35 cellular contexts compared by ENCODE assay signal in the genomic region with DNA sequence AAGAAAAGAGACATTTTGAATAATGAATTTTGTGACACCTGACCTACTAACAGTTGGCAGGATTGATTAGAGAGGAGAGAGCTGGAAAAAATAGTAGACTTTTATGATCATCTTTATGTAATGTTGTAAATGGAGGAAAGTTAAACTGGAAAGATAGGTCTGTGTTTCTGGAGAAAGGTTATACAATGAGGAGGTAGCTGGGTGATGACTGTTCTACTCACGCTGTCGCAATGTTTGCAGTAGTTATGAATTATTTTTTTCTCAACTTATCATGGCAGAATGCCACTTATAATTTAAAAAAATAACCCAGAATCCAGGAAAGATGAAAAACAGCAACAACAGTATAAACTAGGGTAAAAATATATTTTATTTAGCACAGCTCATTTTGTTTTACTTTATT.
"Had no signal": no experiment of that assay in that cellular context is flagged by ENCODE, and none has a peak within 500 bp of the region (broad histone marks: within the 10 kb centered on the region; RNA-seq: fewer than 3 reads in every experiment).

No MANE protein-coding gene starts in this region.

- ATAC-seq: activated CD8-positive, alpha-beta memory T cell treated with anti-CD3 and anti-CD28 coated beads, Interleukin-2, amount 10 ng/mL, durations not matched to agents 7 days and 5 days; activated CD8-positive, alpha-beta T cell treated with anti-CD3 and anti-CD28 coated beads, Interleukin-2, amount 10 ng/mL, durations not matched to agents 7 days and 5 days; activated naive CD8-positive, alpha-beta T cell treated with anti-CD3 and anti-CD28 coated beads, Interleukin-2, amount 50 U/mL, for 24 hours; body of pancreas had no signal

- FAIRE-seq: astrocyte, TTC549 had no signal

- H3K4me3 Mint-ChIP-seq: activated B cell treated with CpG ODN at 0.5 μM for 24 hours; activated CD4-positive, alpha-beta memory T cell treated with anti-CD3 and anti-CD28 coated beads, Interleukin-2, amount 10 ng/mL, durations not matched to agents 7 days and 5 days; activated CD4-positive, alpha-beta T cell treated with anti-CD3 and anti-CD28 coated beads, Interleukin-2, amount 10 ng/mL, durations not matched to agents 24 days and 14 days; activated CD8-positive, alpha-beta memory T cell treated with anti-CD3 and anti-CD28 coated beads, Interleukin-2, amount 10 ng/mL, durations not matched to agents 7 days and 5 days; activated CD8-positive, alpha-beta T cell treated with anti-CD3 and anti-CD28 coated beads, Interleukin-2, amount 10 ng/mL, durations not matched to agents 7 days and 5 days; activated naive CD4-positive, alpha-beta T cell treated with anti-CD3 and anti-CD28 coated beads, Interleukin-2, amount 10 ng/mL, durations not matched to agents 7 days and 5 days; activated naive CD4-positive, alpha-beta T cell treated with anti-CD3 and anti-CD28 coated beads, Interleukin-2, amount 50 U/mL, for 24 hours; activated naive CD8-positive, alpha-beta T cell; activated naive CD8-positive, alpha-beta T cell treated with anti-CD3 and anti-CD28 coated beads, Interleukin-2, amount 10 ng/mL, durations not matched to agents 7 days and 5 days; activated naive CD8-positive, alpha-beta T cell treated with anti-CD3 and anti-CD28 coated beads, Interleukin-2, amount 50 U/mL, for 24 hours; activated T-cell treated with anti-CD3 and anti-CD28 coated beads, Interleukin-2, amount 50 U/mL, for 24 hours; T-helper 1 cell treated with Interleukin-12 subunit alpha and Interleukin-12 subunit beta and Interleukin-4 antibody, amounts not matched to agents 30 μg/mL and 1 μg/mL, for 36 hours; T-helper 2 cell treated with Interferon-gamma antibody and Interleukin-4, amounts not matched to agents 5 μg/mL and 100 μg/mL, for 36 hours had no signal

- H3K27me3 Mint-ChIP-seq: activated B cell treated with CpG ODN at 0.5 μM for 24 hours; activated CD4-positive, alpha-beta memory T cell treated with anti-CD3 and anti-CD28 coated beads, Interleukin-2, amount 10 ng/mL, durations not matched to agents 7 days and 5 days; activated CD4-positive, alpha-beta T cell treated with anti-CD3 and anti-CD28 coated beads, Interleukin-2, amount 10 ng/mL, durations not matched to agents 24 days and 14 days; activated CD8-positive, alpha-beta memory T cell treated with anti-CD3 and anti-CD28 coated beads, Interleukin-2, amount 10 ng/mL, durations not matched to agents 7 days and 5 days; activated naive CD4-positive, alpha-beta T cell treated with anti-CD3 and anti-CD28 coated beads, Interleukin-2, amount 10 ng/mL, durations not matched to agents 7 days and 5 days; activated naive CD4-positive, alpha-beta T cell treated with anti-CD3 and anti-CD28 coated beads, Interleukin-2, amount 50 U/mL, for 24 hours; activated naive CD8-positive, alpha-beta T cell; activated naive CD8-positive, alpha-beta T cell treated with anti-CD3 and anti-CD28 coated beads, Interleukin-2, amount 10 ng/mL, durations not matched to agents 7 days and 5 days; activated naive CD8-positive, alpha-beta T cell treated with anti-CD3 and anti-CD28 coated beads, Interleukin-2, amount 50 U/mL, for 24 hours; activated T-cell treated with anti-CD3 and anti-CD28 coated beads, Interleukin-2, amount 50 U/mL, for 24 hours had no signal

- H3K27me3 ChIP-seq: adrenal gland, body of pancreas, brain microvascular endothelial cell had no signal

- H3K4me3 ChIP-seq: adrenal gland, body of pancreas had no signal

- H3K27ac ChIP-seq: adrenal gland, body of pancreas, brain microvascular endothelial cell, VCaP had no signal

- H3K4me1 Mint-ChIP-seq: activated B cell treated with CpG ODN at 0.5 μM for 24 hours; activated CD4-positive, alpha-beta memory T cell treated with anti-CD3 and anti-CD28 coated beads, Interleukin-2, amount 10 ng/mL, durations not matched to agents 7 days and 5 days; activated CD4-positive, alpha-beta T cell treated with anti-CD3 and anti-CD28 coated beads, Interleukin-2, amount 10 ng/mL, durations not matched to agents 24 days and 14 days; activated CD8-positive, alpha-beta memory T cell treated with anti-CD3 and anti-CD28 coated beads, Interleukin-2, amount 10 ng/mL, durations not matched to agents 7 days and 5 days; activated naive CD4-positive, alpha-beta T cell treated with anti-CD3 and anti-CD28 coated beads, Interleukin-2, amount 10 ng/mL, durations not matched to agents 7 days and 5 days; activated naive CD4-positive, alpha-beta T cell treated with anti-CD3 and anti-CD28 coated beads, Interleukin-2, amount 50 U/mL, for 24 hours; activated naive CD8-positive, alpha-beta T cell treated with anti-CD3 and anti-CD28 coated beads, Interleukin-2, amount 10 ng/mL, durations not matched to agents 7 days and 5 days; activated naive CD8-positive, alpha-beta T cell treated with anti-CD3 and anti-CD28 coated beads, Interleukin-2, amount 50 U/mL, for 24 hours had no signal

- H3K27ac Mint-ChIP-seq: activated B cell treated with CpG ODN at 0.5 μM for 24 hours; activated CD4-positive, alpha-beta memory T cell treated with anti-CD3 and anti-CD28 coated beads, Interleukin-2, amount 10 ng/mL, durations not matched to agents 7 days and 5 days; activated CD4-positive, alpha-beta T cell treated with anti-CD3 and anti-CD28 coated beads, Interleukin-2, amount 10 ng/mL, durations not matched to agents 24 days and 14 days; activated CD8-positive, alpha-beta memory T cell treated with anti-CD3 and anti-CD28 coated beads, Interleukin-2, amount 10 ng/mL, durations not matched to agents 7 days and 5 days; activated CD8-positive, alpha-beta T cell treated with anti-CD3 and anti-CD28 coated beads, Interleukin-2, amount 10 ng/mL, durations not matched to agents 7 days and 5 days; activated naive CD4-positive, alpha-beta T cell treated with anti-CD3 and anti-CD28 coated beads, Interleukin-2, amount 10 ng/mL, durations not matched to agents 7 days and 5 days; activated naive CD4-positive, alpha-beta T cell treated with anti-CD3 and anti-CD28 coated beads, Interleukin-2, amount 50 U/mL, for 24 hours; activated naive CD8-positive, alpha-beta T cell; activated naive CD8-positive, alpha-beta T cell treated with anti-CD3 and anti-CD28 coated beads, Interleukin-2, amount 10 ng/mL, durations not matched to agents 7 days and 5 days; activated naive CD8-positive, alpha-beta T cell treated with anti-CD3 and anti-CD28 coated beads, Interleukin-2, amount 50 U/mL, for 24 hours; activated T-cell treated with anti-CD3 and anti-CD28 coated beads, Interleukin-2, amount 50 U/mL, for 24 hours; activated T-helper 2 cell treated with anti-CD3 and anti-CD28 coated beads, Interferon-gamma antibody, Interleukin-2, Interleukin-4, amounts not matched to agents 10 μg/mL and 5 μg/mL and 100 μg/mL, durations not matched to agents 14 hours and 24 hours and 36 hours; T-helper 1 cell treated with Interleukin-12 subunit alpha and Interleukin-12 subunit beta and Interleukin-4 antibody, amounts not matched to agents 30 μg/mL and 1 μg/mL, for 36 hours; T-helper 2 cell treated with Interferon-gamma antibody and Interleukin-4, amounts not matched to agents 5 μg/mL and 100 μg/mL, for 36 hours had no signal

- H3K4me1 ChIP-seq: adrenal gland, body of pancreas had no signal

- H3K36me3 ChIP-seq: adrenal gland, brain microvascular endothelial cell had no signal

- H3K9me3 Mint-ChIP-seq: activated B cell treated with CpG ODN at 0.5 μM for 24 hours; activated CD4-positive, alpha-beta T cell treated with anti-CD3 and anti-CD28 coated beads, Interleukin-2, amount 10 ng/mL, durations not matched to agents 24 days and 14 days; activated naive CD4-positive, alpha-beta T cell treated with anti-CD3 and anti-CD28 coated beads, Interleukin-2, amount 10 ng/mL, durations not matched to agents 7 days and 5 days; activated naive CD4-positive, alpha-beta T cell treated with anti-CD3 and anti-CD28 coated beads, Interleukin-2, amount 50 U/mL, for 24 hours; activated naive CD8-positive, alpha-beta T cell treated with anti-CD3 and anti-CD28 coated beads, Interleukin-2, amount 10 ng/mL, durations not matched to agents 7 days and 5 days; activated naive CD8-positive, alpha-beta T cell treated with anti-CD3 and anti-CD28 coated beads, Interleukin-2, amount 50 U/mL, for 24 hours; activated T-cell treated with anti-CD3 and anti-CD28 coated beads, Interleukin-2, amount 50 U/mL, for 24 hours; activated T-helper 2 cell treated with anti-CD3 and anti-CD28 coated beads, Interferon-gamma antibody, Interleukin-2, Interleukin-4, amounts not matched to agents 10 μg/mL and 5 μg/mL and 100 μg/mL, durations not matched to agents 14 hours and 24 hours and 36 hours; T-helper 1 cell treated with Interleukin-12 subunit alpha and Interleukin-12 subunit beta and Interleukin-4 antibody, amounts not matched to agents 30 μg/mL and 1 μg/mL, for 36 hours; T-helper 2 cell treated with Interferon-gamma antibody and Interleukin-4, amounts not matched to agents 5 μg/mL and 100 μg/mL, for 36 hours had no signal

- DNase-seq: activated B cell treated with CpG ODN at 0.5 μM for 24 hours; activated CD4-positive, alpha-beta memory T cell treated with anti-CD3 and anti-CD28 coated beads, Interleukin-2, amount 10 ng/mL, durations not matched to agents 7 days and 5 days; activated CD4-positive, alpha-beta T cell treated with anti-CD3 and anti-CD28 coated beads for 4 hours; activated CD4-positive, alpha-beta T cell treated with anti-CD3 and anti-CD28 coated beads, Interleukin-2, amount 10 ng/mL, durations not matched to agents 24 days and 14 days; activated CD4-positive, alpha-beta T cell treated with anti-CD3 and anti-CD28 coated beads, Interleukin-2, amount 50 U/mL, for 48 hours; activated CD4-positive, CD25-positive, alpha-beta regulatory T cell treated with anti-CD3 and anti-CD28 coated beads, Interleukin-2, amount 50 U/mL, for 72 hours; activated CD8-positive, alpha-beta memory T cell treated with anti-CD3 and anti-CD28 coated beads for 24 hours; activated CD8-positive, alpha-beta memory T cell treated with anti-CD3 and anti-CD28 coated beads, Interleukin-2, amount 10 ng/mL, durations not matched to agents 7 days and 5 days; activated CD8-positive, alpha-beta memory T cell treated with anti-CD3 and anti-CD28 coated beads, Interleukin-2, amount 50 U/mL, for 48 hours; activated CD8-positive, alpha-beta T cell treated with anti-CD3 and anti-CD28 coated beads, Interleukin-2, amount 10 ng/mL, durations not matched to agents 7 days and 5 days; activated effector memory CD4-positive, alpha-beta T cell treated with Interleukin-2 at 50 U/mL for 16 hours; activated gamma-delta T cell; activated naive CD4-positive, alpha-beta T cell treated with anti-CD3 and anti-CD28 coated beads, Interleukin-2, amount 10 ng/mL, durations not matched to agents 7 days and 5 days; activated naive CD4-positive, alpha-beta T cell treated with Interleukin-2 at 50 U/mL for 16 hours; activated naive CD8-positive, alpha-beta T cell treated with anti-CD3 and anti-CD28 coated beads, Interleukin-2, amount 10 ng/mL, durations not matched to agents 7 days and 5 days; activated naive CD8-positive, alpha-beta T cell treated with anti-CD3 and anti-CD28 coated beads, Interleukin-2, amount 50 U/mL, for 24 hours; activated T-cell treated with anti-CD3 and anti-CD28 coated beads, Interleukin-2, amount 50 U/mL, for 24 hours; activated T-cell treated with anti-CD3 and anti-CD28 coated beads, Interleukin-2, amount 50 U/mL, for 48 hours; adrenal gland; amniotic stem cell; aorta; body of pancreas; brain microvascular endothelial cell; central memory CD4-positive, alpha-beta T cell; T-helper 1 cell; T-helper 2 cell; T-helper 9 cell had no signal

- H3K9me3 ChIP-seq: adrenal gland, body of pancreas had no signal

- H3K36me3 Mint-ChIP-seq: activated CD8-positive, alpha-beta memory T cell treated with anti-CD3 and anti-CD28 coated beads, Interleukin-2, amount 10 ng/mL, durations not matched to agents 7 days and 5 days; activated naive CD4-positive, alpha-beta T cell treated with anti-CD3 and anti-CD28 coated beads, Interleukin-2, amount 10 ng/mL, durations not matched to agents 7 days and 5 days; activated naive CD4-positive, alpha-beta T cell treated with anti-CD3 and anti-CD28 coated beads, Interleukin-2, amount 50 U/mL, for 24 hours; activated naive CD8-positive, alpha-beta T cell; activated naive CD8-positive, alpha-beta T cell treated with anti-CD3 and anti-CD28 coated beads, Interleukin-2, amount 10 ng/mL, durations not matched to agents 7 days and 5 days had no signal
